Comparison of ENCODE assay signal across 1 cellular context in the genomic region with DNA sequence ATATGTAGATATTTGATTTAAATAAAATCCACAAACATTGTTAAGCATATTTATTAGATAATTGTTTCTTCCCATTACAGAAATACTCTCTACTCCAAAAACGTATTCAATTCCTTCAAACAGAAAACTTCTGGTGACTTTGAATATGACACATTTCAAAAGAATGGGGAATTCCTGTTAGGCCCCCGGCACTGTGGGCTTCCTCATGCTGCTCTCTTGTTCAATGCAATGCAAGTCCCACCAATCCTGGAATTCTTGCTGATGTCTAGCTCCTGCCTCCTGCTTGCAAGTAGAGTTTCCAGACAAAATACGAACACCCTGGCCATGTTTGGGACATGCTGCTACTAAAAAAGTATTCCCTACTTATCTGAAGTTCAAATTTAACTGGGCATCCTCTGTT.
TF ChIP-seq lines count a peak whose summit lies in the region.

No MANE protein-coding gene starts in this region.

TF ChIP-seq in SK-N-SH treated with all-trans-retinoic acid at 6 μM for 48 hours, 23 proteins besides CTCF, POLR2A, EP300 and RAD21 (continued from another document):
- TF ChIP-seq ISL1 (CRISPR knock-in tag; IDR thresholded peaks at IDR 0.05) (no peak), RARB (CRISPR knock-in tag; IDR thresholded peaks at IDR 0.05) (no peak), TCF4 (CRISPR knock-in tag; IDR thresholded peaks at IDR 0.05; ENCODE audit: borderline replicate concordance) (no peak), CSDC2 (CRISPR knock-in tag; IDR thresholded peaks at IDR 0.05) (no peak), ZNF8 (CRISPR knock-in tag; IDR thresholded peaks at IDR 0.05) (no peak), OSR1 (CRISPR knock-in tag; IDR thresholded peaks at IDR 0.05) (no peak), ZFP3 (CRISPR knock-in tag; IDR thresholded peaks at IDR 0.05) (no peak), TOX (CRISPR knock-in tag; IDR thresholded peaks at IDR 0.05; ENCODE audit: borderline replicate concordance) (no peak), ZC3H10 (CRISPR knock-in tag; IDR thresholded peaks at IDR 0.05) (no peak)
- TF ChIP-seq, protein P1, sequence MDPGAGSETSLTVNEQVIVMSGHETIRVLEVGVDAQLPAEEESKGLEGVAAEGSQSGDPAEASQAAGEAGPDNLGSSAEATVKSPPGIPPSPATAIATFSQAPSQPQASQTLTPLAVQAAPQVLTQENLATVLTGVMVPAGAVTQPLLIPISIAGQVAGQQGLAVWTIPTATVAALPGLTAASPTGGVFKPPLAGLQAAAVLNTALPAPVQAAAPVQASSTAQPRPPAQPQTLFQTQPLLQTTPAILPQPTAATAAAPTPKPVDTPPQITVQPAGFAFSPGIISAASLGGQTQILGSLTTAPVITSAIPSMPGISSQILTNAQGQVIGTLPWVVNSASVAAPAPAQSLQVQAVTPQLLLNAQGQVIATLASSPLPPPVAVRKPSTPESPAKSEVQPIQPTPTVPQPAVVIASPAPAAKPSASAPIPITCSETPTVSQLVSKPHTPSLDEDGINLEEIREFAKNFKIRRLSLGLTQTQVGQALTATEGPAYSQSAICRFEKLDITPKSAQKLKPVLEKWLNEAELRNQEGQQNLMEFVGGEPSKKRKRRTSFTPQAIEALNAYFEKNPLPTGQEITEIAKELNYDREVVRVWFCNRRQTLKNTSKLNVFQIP (CRISPR knock-in tag; IDR thresholded peaks at IDR 0.05; ENCODE audit: borderline replicate concordance, low read depth), result no peak
- TF ChIP-seq, protein P2, sequence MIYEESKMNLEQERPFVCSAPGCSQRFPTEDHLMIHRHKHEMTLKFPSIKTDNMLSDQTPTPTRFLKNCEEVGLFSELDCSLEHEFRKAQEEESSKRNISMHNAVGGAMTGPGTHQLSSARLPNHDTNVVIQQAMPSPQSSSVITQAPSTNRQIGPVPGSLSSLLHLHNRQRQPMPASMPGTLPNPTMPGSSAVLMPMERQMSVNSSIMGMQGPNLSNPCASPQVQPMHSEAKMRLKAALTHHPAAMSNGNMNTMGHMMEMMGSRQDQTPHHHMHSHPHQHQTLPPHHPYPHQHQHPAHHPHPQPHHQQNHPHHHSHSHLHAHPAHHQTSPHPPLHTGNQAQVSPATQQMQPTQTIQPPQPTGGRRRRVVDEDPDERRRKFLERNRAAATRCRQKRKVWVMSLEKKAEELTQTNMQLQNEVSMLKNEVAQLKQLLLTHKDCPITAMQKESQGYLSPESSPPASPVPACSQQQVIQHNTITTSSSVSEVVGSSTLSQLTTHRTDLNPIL (CRISPR knock-in tag; IDR thresholded peaks at IDR 0.05; ENCODE audit: low read depth), result no peak
- TF ChIP-seq, protein P3, sequence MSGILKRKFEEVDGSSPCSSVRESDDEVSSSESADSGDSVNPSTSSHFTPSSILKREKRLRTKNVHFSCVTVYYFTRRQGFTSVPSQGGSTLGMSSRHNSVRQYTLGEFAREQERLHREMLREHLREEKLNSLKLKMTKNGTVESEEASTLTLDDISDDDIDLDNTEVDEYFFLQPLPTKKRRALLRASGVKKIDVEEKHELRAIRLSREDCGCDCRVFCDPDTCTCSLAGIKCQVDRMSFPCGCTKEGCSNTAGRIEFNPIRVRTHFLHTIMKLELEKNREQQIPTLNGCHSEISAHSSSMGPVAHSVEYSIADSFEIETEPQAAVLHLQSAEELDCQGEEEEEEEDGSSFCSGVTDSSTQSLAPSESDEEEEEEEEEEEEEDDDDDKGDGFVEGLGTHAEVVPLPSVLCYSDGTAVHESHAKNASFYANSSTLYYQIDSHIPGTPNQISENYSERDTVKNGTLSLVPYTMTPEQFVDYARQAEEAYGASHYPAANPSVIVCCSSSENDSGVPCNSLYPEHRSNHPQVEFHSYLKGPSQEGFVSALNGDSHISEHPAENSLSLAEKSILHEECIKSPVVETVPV (CRISPR knock-in tag; IDR thresholded peaks at IDR 0.05), result no peak
